24 cellular contexts compared by ENCODE assay signal in the genomic region with DNA sequence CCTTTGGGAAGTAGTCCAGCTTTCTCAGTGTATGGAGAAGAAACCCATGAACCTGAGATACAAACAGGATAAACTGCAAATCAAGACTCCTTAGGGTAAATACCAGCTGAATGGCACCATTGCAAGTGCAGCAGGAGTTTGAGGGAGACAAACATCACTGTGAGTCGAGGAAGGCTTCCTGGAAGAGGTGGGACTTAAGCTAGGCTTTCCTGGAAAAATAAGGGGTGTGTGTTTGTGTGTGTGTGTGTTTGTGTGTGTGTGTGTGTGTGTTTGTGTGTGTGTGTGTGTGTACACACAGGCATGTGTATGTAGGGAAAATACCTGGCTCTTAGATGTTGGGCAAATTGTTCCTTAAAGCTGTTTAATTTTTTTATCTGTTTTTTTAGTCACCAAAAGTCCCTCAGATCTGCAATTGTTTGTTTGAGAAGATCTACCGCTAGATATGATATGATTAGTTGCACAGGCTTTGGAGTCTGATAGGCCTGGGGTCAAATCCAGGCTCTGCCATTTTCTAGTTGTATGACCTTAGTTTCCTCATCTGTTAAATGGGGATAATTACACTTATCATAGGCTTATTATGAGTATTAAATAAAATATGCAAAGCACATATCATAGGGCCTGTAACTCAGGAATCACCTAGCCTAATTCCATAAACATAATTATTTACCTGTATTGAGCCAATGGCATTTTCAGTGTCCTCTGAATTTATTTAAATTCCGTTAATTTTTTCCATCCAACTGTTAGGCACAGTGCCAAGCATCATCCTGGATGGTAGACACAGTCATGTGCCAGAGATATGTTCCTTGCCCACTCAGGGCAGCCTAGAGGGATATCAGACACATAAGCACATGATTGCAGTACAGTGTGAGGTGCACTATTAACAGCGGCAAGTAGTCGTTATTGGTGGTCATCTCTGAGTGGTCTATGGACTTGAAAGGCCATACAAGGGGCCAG.
DNase-seq lines count a peak whose midpoint lies in the region; ATAC-seq and TF ChIP-seq lines count a peak whose summit lies in the region.
"Had no signal": no experiment of that assay in that cellular context is flagged by ENCODE, and none has a peak within 500 bp of the region (broad histone marks: within the 10 kb centered on the region; RNA-seq: fewer than 3 reads in every experiment).

No MANE protein-coding gene starts in this region.

- BruUV-seq in IMR-90 (replicated peaks; lab: Mats Ljungman, UMichigan), result no TSS peak

- H3K14ac ChIP-seq in IMR-90 (replicated peaks; ENCODE audit: low read depth, low read length), result no peak overlapping the region

- peaks cover 22% of the 10 kb centered on the region for H3K4me1 Mint-ChIP-seq in activated CD8-positive, alpha-beta T cell treated with anti-CD3 and anti-CD28 coated beads, Interleukin-2, amount 10 ng/mL, durations not matched to agents 7 days and 5 days (ENCODE audit: low read depth)
- H3K4me1 Mint-ChIP-seq in activated CD8-positive, alpha-beta T cell treated with anti-CD3 and anti-CD28 coated beads for 36 hours (ENCODE audit: low read depth), result peaks cover 14% of the 10 kb centered on the region
- H3K4me1 Mint-ChIP-seq in activated B cell treated with CpG ODN at 0.5 μM for 24 hours, result peaks cover 28% of the 10 kb centered on the region

- H3K36me3 ChIP-seq in IMR-90 (ENCODE audit: control insufficient read depth, insufficient read depth, low read length) (no peaks in the 10 kb centered on the region), parathyroid adenoma (ENCODE audit: control insufficient read depth, insufficient read depth, low read length) (no peaks in the 10 kb centered on the region)
- H3K36me3 ChIP-seq: BE2C, SJSA1, suprapubic skin, vagina had no signal

- no peaks in the 10 kb centered on the region for H3K9me3 ChIP-seq in IMR-90 (ENCODE audit: control insufficient read depth, insufficient read depth, low read length)
- H3K9me3 ChIP-seq in parathyroid adenoma (ENCODE audit: control insufficient read depth, low read length), result no peaks in the 10 kb centered on the region
- H3K9me3 ChIP-seq: A549, BE2C, SJSA1, suprapubic skin, vagina had no signal

- H3K4me2 ChIP-seq in IMR-90 (ENCODE audit: low read depth, low read length) (no peak overlapping the region), parathyroid adenoma (ENCODE audit: low read length) (no peak overlapping the region)
- H3K4me2 ChIP-seq: A549 had no signal

- no peaks in the 10 kb centered on the region for H3K79me2 ChIP-seq in parathyroid adenoma

- no peaks in the 10 kb centered on the region for H3K9me3 Mint-ChIP-seq in activated CD8-positive, alpha-beta T cell treated with anti-CD3 and anti-CD28 coated beads, Interleukin-2, amount 10 ng/mL, durations not matched to agents 7 days and 5 days (ENCODE audit: insufficient read depth)
- no peaks in the 10 kb centered on the region for H3K9me3 Mint-ChIP-seq in activated CD8-positive, alpha-beta T cell treated with anti-CD3 and anti-CD28 coated beads for 36 hours
- no peaks in the 10 kb centered on the region for H3K9me3 Mint-ChIP-seq in activated B cell treated with CpG ODN at 0.5 μM for 24 hours

- no peak overlapping the region for H4K91ac ChIP-seq in IMR-90 (ENCODE audit: insufficient read depth, low read depth, low read length)

- no peak overlapping the region for H2BK20ac ChIP-seq in IMR-90 (ENCODE audit: low read depth, low read length)

- dilution Hi-C loops in IMR-90 (cut with HindIII; ENCODE audit: low sequenced_read_pairs, unreplicated experiment), result no loop called here

- peaks cover 6% of the 10 kb centered on the region; the same call in 1 of the 2 replicates for H3K9me1 ChIP-seq in IMR-90 (ENCODE audit: insufficient read depth, low read length)

- H3K27ac Mint-ChIP-seq in activated CD8-positive, alpha-beta T cell treated with anti-CD3 and anti-CD28 coated beads, Interleukin-2, amount 10 ng/mL, durations not matched to agents 7 days and 5 days, result peak overlapping the region; percentile 9
- no peak overlapping the region for H3K27ac Mint-ChIP-seq in activated CD8-positive, alpha-beta T cell treated with anti-CD3 and anti-CD28 coated beads for 36 hours
- peak overlapping the region; percentile 86 for H3K27ac Mint-ChIP-seq in activated B cell treated with CpG ODN at 0.5 μM for 24 hours
- H3K27ac Mint-ChIP-seq: memory B cell had no signal

- H3K4me3 ChIP-seq in IMR-90 (ENCODE audit: insufficient read depth, low read depth, low read length), result no peak overlapping the region
- no peak overlapping the region for H3K4me3 ChIP-seq in parathyroid adenoma (ENCODE audit: low read depth, low read length)
- H3K4me3 ChIP-seq in coronary artery, result no peak overlapping the region
- H3K4me3 ChIP-seq: A549, SJSA1, suprapubic skin, vagina had no signal

- H3K27me3 ChIP-seq in IMR-90 (ENCODE audit: control insufficient read depth, insufficient read depth, low read length), result no peaks in the 10 kb centered on the region
- H3K27me3 ChIP-seq in parathyroid adenoma (ENCODE audit: control insufficient read depth, insufficient read depth, low read length), result no peaks in the 10 kb centered on the region
- H3K27me3 ChIP-seq: BE2C, SJSA1, suprapubic skin, vagina had no signal

- no peak overlapping the region for H2BK5ac ChIP-seq in IMR-90 (ENCODE audit: low read depth, low read length, poor library complexity, severe bottlenecking)

- H3K23ac ChIP-seq in IMR-90 (ENCODE audit: low read depth, low read length), result no peak overlapping the region

- H2AK9ac ChIP-seq in IMR-90 (replicated peaks; ENCODE audit: low read depth, low read length, poor library complexity), result no peak overlapping the region

- no peak overlapping the region for H3K56ac ChIP-seq in IMR-90 (ENCODE audit: extremely low read depth, insufficient read depth, low read length)

- H2AFZ ChIP-seq in IMR-90 (replicated peaks; ENCODE audit: low read length, poor library complexity), result no peak overlapping the region
- peak overlapping the region; percentile 17 for H2AFZ ChIP-seq in parathyroid adenoma

- no peak for TF ChIP-seq POLR2A in IMR-90 (IDR thresholded peaks at IDR 0.05; ENCODE audit: low read depth, low read length)

- H4K5ac ChIP-seq in IMR-90 (ENCODE audit: low read depth, low read length), result no peak overlapping the region

- H2BK120ac ChIP-seq in IMR-90 (ENCODE audit: low read depth, low read length), result no peak overlapping the region

- no peak overlapping the region for H3K9ac ChIP-seq in IMR-90 (ENCODE audit: low read depth, low read length)
- H3K9ac ChIP-seq in parathyroid adenoma, result no peak overlapping the region

- H3K4me1 ChIP-seq in IMR-90 (ENCODE audit: control insufficient read depth, insufficient read depth, low read length) (peaks cover 22% of the 10 kb centered on the region), parathyroid adenoma (peaks cover 57% of the 10 kb centered on the region)

- H3K4ac ChIP-seq in IMR-90 (ENCODE audit: low read depth, low read length), result no peak overlapping the region

- no peak overlapping the region for H4K8ac ChIP-seq in IMR-90 (ENCODE audit: low read depth in 2 of 2, low read length in 2 of 2)

- H3K27me3 Mint-ChIP-seq in activated CD8-positive, alpha-beta T cell treated with anti-CD3 and anti-CD28 coated beads, Interleukin-2, amount 10 ng/mL, durations not matched to agents 7 days and 5 days (ENCODE audit: low read depth), result no peaks in the 10 kb centered on the region
- no peaks in the 10 kb centered on the region for H3K27me3 Mint-ChIP-seq in activated CD8-positive, alpha-beta T cell treated with anti-CD3 and anti-CD28 coated beads for 36 hours
- H3K27me3 Mint-ChIP-seq in activated B cell treated with CpG ODN at 0.5 μM for 24 hours, result no peaks in the 10 kb centered on the region
- H3K27me3 Mint-ChIP-seq: memory B cell had no signal

- ATAC-seq in activated CD8-positive, alpha-beta T cell treated with anti-CD3 and anti-CD28 coated beads, Interleukin-2, amount 10 ng/mL, durations not matched to agents 7 days and 5 days, result no peak
- ATAC-seq in activated CD8-positive, alpha-beta T cell treated with anti-CD3 and anti-CD28 coated beads for 36 hours, result no peak
- ATAC-seq in IMR-90 (ENCODE audit: low read depth), result no peak
- no peak for ATAC-seq in activated B cell treated with CpG ODN at 0.5 μM for 24 hours (ENCODE audit: low read depth)
- no peak for ATAC-seq in HG02870 (IDR thresholded peaks at IDR 0.05; ENCODE audit: unreplicated experiment)
- ATAC-seq: A549 had no signal

- no peak for TF ChIP-seq CTCF in activated CD8-positive, alpha-beta T cell treated with anti-CD3 and anti-CD28 coated beads for 36 hours (IDR thresholded peaks at IDR 0.05)
- TF ChIP-seq CTCF in IMR-90 (conservative IDR thresholded peaks at IDR 0.05; ENCODE audit: low read depth, low read length) (no peak), activated B cell treated with CpG ODN at 0.5 μM for 24 hours (IDR thresholded peaks at IDR 0.05) (no peak), parathyroid adenoma (IDR thresholded peaks at IDR 0.05) (no peak), coronary artery (IDR thresholded peaks at IDR 0.05) (no peak)

- TF ChIP-seq RAD21 in IMR-90 (IDR thresholded peaks at IDR 0.05; ENCODE audit: low read length), result no peak

- peak overlapping the region; percentile 15 for H3K4me3 Mint-ChIP-seq in activated CD8-positive, alpha-beta T cell treated with anti-CD3 and anti-CD28 coated beads, Interleukin-2, amount 10 ng/mL, durations not matched to agents 7 days and 5 days
- H3K4me3 Mint-ChIP-seq in activated CD8-positive, alpha-beta T cell treated with anti-CD3 and anti-CD28 coated beads for 36 hours, result no peak overlapping the region
- no peak overlapping the region for H3K4me3 Mint-ChIP-seq in activated B cell treated with CpG ODN at 0.5 μM for 24 hours
- H3K4me3 Mint-ChIP-seq: memory B cell had no signal

- CTCF ChIA-PET in activated CD8-positive, alpha-beta T cell treated with anti-CD3 and anti-CD28 coated beads, Interleukin-2, amount 10 ng/mL, durations not matched to agents 7 days and 5 days (lab: Charles Lee), result interaction anchor here (1.3 to 1.5 kb wide), 4 partner anchors 8 to 117 kb away, joined by 3 to 5 read pairs (median 4); no protein-coding TSS in a partner anchor
- CTCF ChIA-PET in activated CD8-positive, alpha-beta T cell treated with anti-CD3 and anti-CD28 coated beads for 36 hours (lab: Charles Lee), result interaction anchor here (1.3 to 2.9 kb wide), 3 partner anchors 8 to 35 kb away, joined by 4 to 11 read pairs (median 4); no protein-coding TSS in a partner anchor
- CTCF ChIA-PET in IMR-90 (lab: Yijun Ruan, JAX), result no interaction called here
- CTCF ChIA-PET in activated B cell treated with CpG ODN at 0.5 μM for 24 hours (lab: Charles Lee), result interaction anchor here (1.8 kb wide), 1 partner anchor 34 kb away, joined by 9 read pairs; no protein-coding TSS in a partner anchor

- in situ Hi-C loops in IMR-90 (cut with MboI; ENCODE audit: low sequenced_read_pairs), result no loop called here

- no peaks in the 10 kb centered on the region for H4K20me1 ChIP-seq in IMR-90 (ENCODE audit: insufficient read depth, low read length)

- intact Hi-C loops in activated CD8-positive, alpha-beta T cell treated with anti-CD3 and anti-CD28 coated beads for 36 hours (cut with micrococcal nuclease), result no loop called here
- intact Hi-C loops in IMR-90 (cut with micrococcal nuclease), result no loop called here
- intact Hi-C loops in activated B cell treated with CpG ODN at 0.5 μM for 24 hours (cut with micrococcal nuclease), result no loop called here

- H2BK15ac ChIP-seq in IMR-90 (ENCODE audit: low read depth, low read length), result peak overlapping the region; percentile 23; the same call in 1 of the 3 replicates

- no peaks in the 10 kb centered on the region; a peak in 1 of 4 replicates for H3K79me1 ChIP-seq in IMR-90 (ENCODE audit: low read depth in 1 of 2, low read length in 2 of 2)

- H3K18ac ChIP-seq in IMR-90 (ENCODE audit: low read depth, low read length), result no peak overlapping the region

- POLR2A ChIA-PET in activated CD8-positive, alpha-beta T cell treated with anti-CD3 and anti-CD28 coated beads, Interleukin-2, amount 10 ng/mL, durations not matched to agents 7 days and 5 days (lab: Charles Lee), result no interaction called here
- POLR2A ChIA-PET in activated CD8-positive, alpha-beta T cell treated with anti-CD3 and anti-CD28 coated beads for 36 hours (lab: Charles Lee), result interaction anchor here (0.8 to 1.4 kb wide), 2 partner anchors 8 to 17 kb away, joined by 3 read pairs; no protein-coding TSS in a partner anchor
- POLR2A ChIA-PET in IMR-90 (lab: Charles Lee; ENCODE audit: unreplicated experiment), result no interaction called here
- POLR2A ChIA-PET in activated B cell treated with CpG ODN at 0.5 μM for 24 hours (lab: Charles Lee), result interaction anchor here (0.6 to 2.3 kb wide), 7 partner anchors 35 to 92 kb away, joined by 3 to 15 read pairs (median 4); partner anchors contain the start of gene PICALM

- DNase-seq in activated CD8-positive, alpha-beta T cell treated with anti-CD3 and anti-CD28 coated beads, Interleukin-2, amount 10 ng/mL, durations not matched to agents 7 days and 5 days, result no peak
- no peak for DNase-seq in activated CD8-positive, alpha-beta T cell treated with anti-CD3 and anti-CD28 coated beads for 36 hours
- no peak for DNase-seq in IMR-90
- DNase-seq in activated B cell treated with CpG ODN at 0.5 μM for 24 hours, result no peak
- DNase-seq in stimulated activated CD4-positive, alpha-beta T cell treated with anti-CD3 and anti-CD28 coated beads, Interleukin-4, amount 100 ng/mL, for 4 hours, result no peak
- DNase-seq in coronary artery (ENCODE audit: low spot score), result no peak
- DNase-seq: activated CD4-positive, alpha-beta T cell treated with anti-CD3 and anti-CD28 coated beads, Interleukin-2, amount 50 U/mL, for 1 hour; activated gamma-delta T cell; BE2C; foreskin fibroblast; KBM-7; NCI-H1436 treated with DMSO at 0.1 percent for 48 hours; NCI-H510A; NK-92 treated with Interleukin-12 subunit alpha and Interleukin-12 subunit beta, amount 100 ng/mL, for 24 hours; nucleus accumbens; small intestine; stimulated activated CD4-positive, alpha-beta T cell treated with anti-CD3 and anti-CD28 coated beads, Interleukin-1b, Interleukin-23, amount 100 ng/mL, for 48 hours had no signal

- H2AK5ac ChIP-seq in IMR-90 (ENCODE audit: low read depth, low read length), result peak overlapping the region; percentile 40; the same call in 1 of the 2 replicates

- 100% methylated on average over 1 of the region's 5 CpGs; no CpG with 5 or more reads in 1 of the 2 experiments for WGBS in IMR-90 (ENCODE audit: extremely low coverage in 2 of 2, insufficient read length in 1 of 2), 2 experiments

- no peaks in the 10 kb centered on the region for H3K36me3 Mint-ChIP-seq in activated CD8-positive, alpha-beta T cell treated with anti-CD3 and anti-CD28 coated beads, Interleukin-2, amount 10 ng/mL, durations not matched to agents 7 days and 5 days (ENCODE audit: low read depth)
- H3K36me3 Mint-ChIP-seq in activated CD8-positive, alpha-beta T cell treated with anti-CD3 and anti-CD28 coated beads for 36 hours (ENCODE audit: low read depth), result no peaks in the 10 kb centered on the region
- H3K36me3 Mint-ChIP-seq in activated B cell treated with CpG ODN at 0.5 μM for 24 hours (ENCODE audit: low read depth), result no peaks in the 10 kb centered on the region
- H3K36me3 Mint-ChIP-seq: memory B cell had no signal

- H3K27ac ChIP-seq in IMR-90 (ENCODE audit: insufficient read depth, low read length), result no peak overlapping the region
- peak overlapping the region; percentile 79 for H3K27ac ChIP-seq in parathyroid adenoma
- H3K27ac ChIP-seq in coronary artery, result no peak overlapping the region
- H3K27ac ChIP-seq: SJSA1, suprapubic skin, vagina had no signal

Comparison
In these comparisons a context has a peak if more than half of its experiments do, and no peak if none do; other contexts are left out.
1. POLR2A ChIA-PET loops: an anchor here in activated CD8-positive, alpha-beta T cell treated with anti-CD3 and anti-CD28 coated beads for 36 hours (0.8 to 1.4 kb wide) and activated B cell treated with CpG ODN at 0.5 μM for 24 hours (0.6 to 2.3 kb wide); none called in activated CD8-positive, alpha-beta T cell treated with anti-CD3 and anti-CD28 coated beads, Interleukin-2, amount 10 ng/mL, durations not matched to agents 7 days and 5 days and IMR-90.